22 cellular contexts compared by ENCODE assay signal in the genomic region with DNA sequence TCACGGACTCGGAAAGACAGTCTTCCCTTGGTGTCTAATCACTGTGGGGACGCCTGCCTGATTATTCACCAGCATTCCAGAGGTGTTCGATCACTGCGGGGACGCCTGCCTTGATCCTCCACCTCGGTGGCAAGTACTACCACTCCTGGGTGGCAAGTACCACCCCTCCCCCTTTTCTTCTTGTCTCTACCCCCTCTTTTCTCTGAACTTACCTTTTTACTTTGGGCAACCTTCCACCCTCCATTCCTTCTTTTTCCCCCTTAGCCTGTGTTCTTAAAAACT. TPM values are rescaled to one million over a fixed set of nuclear protein-coding genes. Genes with fewer than 3 reads are reported as not detected.
DNase-seq lines count a peak whose midpoint lies in the region; ATAC-seq and TF ChIP-seq lines count a peak whose summit lies in the region.
"Had no signal": no experiment of that assay in that cellular context is flagged by ENCODE, and none has a peak within 500 bp of the region (broad histone marks: within the 10 kb centered on the region; RNA-seq: fewer than 3 reads in every experiment).

No MANE protein-coding gene starts in this region.

- H3K27me3 Mint-ChIP-seq in activated CD4-positive, alpha-beta T cell treated with anti-CD3 and anti-CD28 coated beads, Interleukin-2, amount 10 ng/mL, durations not matched to agents 7 days and 5 days = peaks cover 10% of the 10 kb centered on the region
- no peaks in the 10 kb centered on the region for H3K27me3 Mint-ChIP-seq in central memory CD8-positive, alpha-beta T cell
- H3K27me3 Mint-ChIP-seq: T-cell had no signal

- H3K4me2 ChIP-seq in PC-9 = peak overlapping the region; percentile 41; the same call in 1 of the 2 replicates
- H3K4me2 ChIP-seq: neural progenitor cell had no signal

- H4K20me1 ChIP-seq in PC-9 (ENCODE audit: insufficient read depth) = no peaks in the 10 kb centered on the region

- H3K4me1 ChIP-seq in PC-9 (replicated peaks; ENCODE audit: insufficient read depth) (peaks cover 6% of the 10 kb centered on the region; the same call in 1 of the 2 replicates), upper lobe of right lung (no peaks in the 10 kb centered on the region)
- H3K4me1 ChIP-seq: neural progenitor cell, transverse colon had no signal

- H3K79me2 ChIP-seq in PC-9 (ENCODE audit: low read depth) = no peaks in the 10 kb centered on the region

- peaks cover 6% of the 10 kb centered on the region for H3K36me3 Mint-ChIP-seq in activated CD4-positive, alpha-beta T cell treated with anti-CD3 and anti-CD28 coated beads, Interleukin-2, amount 10 ng/mL, durations not matched to agents 7 days and 5 days (ENCODE audit: low read depth)
- H3K36me3 Mint-ChIP-seq in central memory CD8-positive, alpha-beta T cell (ENCODE audit: insufficient read depth) = no peaks in the 10 kb centered on the region
- H3K36me3 Mint-ChIP-seq: neural progenitor cell, T-cell had no signal

- H3K9me2 ChIP-seq in PC-9 (ENCODE audit: insufficient read depth) = no peaks in the 10 kb centered on the region

- CTCF ChIA-PET in activated CD4-positive, alpha-beta T cell treated with anti-CD3 and anti-CD28 coated beads, Interleukin-2, amount 10 ng/mL, durations not matched to agents 7 days and 5 days (lab: Charles Lee) = no interaction called here
- CTCF ChIA-PET in PC-9 (lab: Charles Lee) = no interaction called here

- peak overlapping the region; percentile 75 for H3K27ac Mint-ChIP-seq in activated CD4-positive, alpha-beta T cell treated with anti-CD3 and anti-CD28 coated beads, Interleukin-2, amount 10 ng/mL, durations not matched to agents 7 days and 5 days
- H3K27ac Mint-ChIP-seq in central memory CD8-positive, alpha-beta T cell (ENCODE audit: low read depth) = peak overlapping the region; percentile 29
- H3K27ac Mint-ChIP-seq: activated T-cell treated with anti-CD3 and anti-CD28 coated beads, Interleukin-2, amount 50 U/mL, for 24 hours; neural progenitor cell; stimulated activated naive CD8-positive, alpha-beta T cell treated with anti-CD3 and anti-CD28 coated beads, Interleukin-15, amount 100 ng/mL, for 72 hours; T-cell had no signal

- H3K9me3 ChIP-seq in PC-9 (ENCODE audit: insufficient read depth, low read depth) = no peaks in the 10 kb centered on the region
- no peaks in the 10 kb centered on the region for H3K9me3 ChIP-seq in upper lobe of right lung
- H3K9me3 ChIP-seq: transverse colon had no signal

- BruUV-seq in PC-9 (replicated peaks; lab: Mats Ljungman, UMichigan) = no TSS peak

- intact Hi-C loops in PC-9 (cut with micrococcal nuclease; ENCODE audit: unreplicated experiment) = no loop called here
- intact Hi-C loops in upper lobe of right lung (cut with DNase I) = no loop called here

- H2AFZ ChIP-seq in PC-9 = peak overlapping the region; percentile 48; the same call in 1 of the 2 replicates
- H2AFZ ChIP-seq: neural progenitor cell had no signal

- TF ChIP-seq CTCF in PC-9 (conservative IDR thresholded peaks at IDR 0.05) = no peak
- no peak for TF ChIP-seq CTCF in upper lobe of right lung (IDR thresholded peaks at IDR 0.05)

- POLR2A ChIA-PET in activated CD4-positive, alpha-beta T cell treated with anti-CD3 and anti-CD28 coated beads, Interleukin-2, amount 10 ng/mL, durations not matched to agents 7 days and 5 days (lab: Charles Lee) = no interaction called here
- POLR2A ChIA-PET in PC-9 (lab: Charles Lee; ENCODE audit: unreplicated experiment) = interaction anchor here (0.6 kb wide), 1 partner anchor 405 kb away, joined by 3 read pairs; no protein-coding TSS in a partner anchor

- H3K4me3 ChIP-seq in PC-9 (no peak overlapping the region), upper lobe of right lung (peak overlapping the region; percentile 10)
- H3K4me3 ChIP-seq: neural progenitor cell, transverse colon had no signal

- no peaks in the 10 kb centered on the region for H3K36me3 ChIP-seq in PC-9 (ENCODE audit: low read depth)
- H3K36me3 ChIP-seq in upper lobe of right lung = no peaks in the 10 kb centered on the region
- H3K36me3 ChIP-seq: neural progenitor cell, transverse colon had no signal

- ATAC-seq in central memory CD8-positive, alpha-beta T cell (replicated peaks; ENCODE audit: extremely low read depth, poor library complexity, severe bottlenecking) = no peak
- ATAC-seq in upper lobe of right lung (peak; percentile 33), GM18519 (IDR thresholded peaks at IDR 0.05; ENCODE audit: low FRiP score, unreplicated experiment) (no peak), GM19328 (IDR thresholded peaks at IDR 0.05; ENCODE audit: unreplicated experiment) (no peak)
- ATAC-seq: T-cell had no signal

- no peak overlapping the region for H3K4me3 Mint-ChIP-seq in activated CD4-positive, alpha-beta T cell treated with anti-CD3 and anti-CD28 coated beads, Interleukin-2, amount 10 ng/mL, durations not matched to agents 7 days and 5 days
- no peak overlapping the region for H3K4me3 Mint-ChIP-seq in central memory CD8-positive, alpha-beta T cell
- H3K4me3 Mint-ChIP-seq: activated CD4-positive, alpha-beta memory T cell treated with anti-CD3 and anti-CD28 coated beads, Interleukin-2, amount 10 ng/mL, durations not matched to agents 7 days and 5 days; activated T-cell treated with anti-CD3 and anti-CD28 coated beads, Interleukin-2, amount 50 U/mL, for 24 hours; neural progenitor cell had no signal

- H3K4me1 Mint-ChIP-seq in activated CD4-positive, alpha-beta T cell treated with anti-CD3 and anti-CD28 coated beads, Interleukin-2, amount 10 ng/mL, durations not matched to agents 7 days and 5 days = peaks cover 28% of the 10 kb centered on the region
- H3K4me1 Mint-ChIP-seq in central memory CD8-positive, alpha-beta T cell = peaks cover 7% of the 10 kb centered on the region

- H3K9me3 Mint-ChIP-seq in activated CD4-positive, alpha-beta T cell treated with anti-CD3 and anti-CD28 coated beads, Interleukin-2, amount 10 ng/mL, durations not matched to agents 7 days and 5 days = peaks cover 5% of the 10 kb centered on the region
- H3K9me3 Mint-ChIP-seq in central memory CD8-positive, alpha-beta T cell = no peaks in the 10 kb centered on the region
- H3K9me3 Mint-ChIP-seq: activated T-cell treated with anti-CD3 and anti-CD28 coated beads, Interleukin-2, amount 50 U/mL, for 24 hours; T-cell had no signal

- no peak for DNase-seq in activated CD4-positive, alpha-beta T cell treated with anti-CD3 and anti-CD28 coated beads, Interleukin-2, amount 10 ng/mL, durations not matched to agents 7 days and 5 days
- no peak for DNase-seq in activated CD4-positive, alpha-beta T cell treated with anti-CD3 and anti-CD28 coated beads for 4 hours
- no peak for DNase-seq in PC-9
- no peak for DNase-seq in central memory CD8-positive, alpha-beta T cell (ENCODE audit: low spot score in 2 of 2)
- peak; percentile 67 for DNase-seq in upper lobe of right lung
- no peak for DNase-seq in NCI-H2196 treated with DMSO at 0.1 percent for 48 hours (lab: John Stamatoyannopoulos, UW; ENCODE audit: unreplicated experiment)
- DNase-seq: activated CD4-positive, alpha-beta memory T cell treated with anti-CD3 and anti-CD28 coated beads, Interleukin-2, amount 10 ng/mL, durations not matched to agents 7 days and 5 days; activated T-cell treated with anti-CD3 and anti-CD28 coated beads, Interleukin-2, amount 50 U/mL, for 24 hours; cortex of kidney; KBM-7; NCI-H1048; NCI-H187 treated with DMSO at 0.1 percent for 48 hours; NCI-H226; NCI-H774; OCI-M1; SIG-M5; T-cell; transverse colon had no signal

- H3F3A ChIP-seq in PC-9 (ENCODE audit: insufficient read depth, low read depth) = no peaks in the 10 kb centered on the region

- no peak overlapping the region for H3K27ac ChIP-seq in PC-9
- H3K27ac ChIP-seq in upper lobe of right lung = no peak overlapping the region
- H3K27ac ChIP-seq: neural progenitor cell, transverse colon had no signal

- H3K27me3 ChIP-seq in PC-9 (ENCODE audit: insufficient read depth, low read depth) = no peaks in the 10 kb centered on the region
- H3K27me3 ChIP-seq in upper lobe of right lung = no peaks in the 10 kb centered on the region
- H3K27me3 ChIP-seq: neural progenitor cell, transverse colon had no signal

RNA-seq across cellular contexts. Expression of gene LGMN, which starts 12.0 kb away (rescaled TPM):
- total RNA-seq in activated CD4-positive, alpha-beta T cell treated with anti-CD3 and anti-CD28 coated beads, Interleukin-2, amount 10 ng/mL, durations not matched to agents 7 days and 5 days = 1 to 10 TPM; 4.7 to 4.8 TPM
- total RNA-seq in PC-9 (2021) = 48.8 and 50.8 TPM in 2 replicates
- total RNA-seq in upper lobe of right lung = 140 TPM

RNA-seq across cellular contexts. Expression of gene GOLGA5, which starts 33.6 kb away (rescaled TPM):
- total RNA-seq in activated CD4-positive, alpha-beta T cell treated with anti-CD3 and anti-CD28 coated beads, Interleukin-2, amount 10 ng/mL, durations not matched to agents 7 days and 5 days = 10 to 100 TPM; 20.4 to 23.1 TPM
- total RNA-seq in PC-9 (2021) = 17.2 and 22.6 TPM in 2 replicates
- 31.4 TPM for total RNA-seq in upper lobe of right lung
